Comparison of ENCODE assay signal across 37 cellular contexts in genomic region chr3:58596828-58597518, GRCh38. TPM values are rescaled to one million over a fixed set of nuclear protein-coding genes. Genes with fewer than 3 reads are reported as not detected.
"Had no signal": no experiment of that assay in that cellular context is flagged by ENCODE, and none has a peak within 500 bp of the region (broad histone marks: within the 10 kb centered on the region; RNA-seq: fewer than 3 reads in every experiment).

No MANE protein-coding gene starts in this region.

- DNase-seq: KG1, MM.1S, MV-4-11, NCI-H1048, NCI-H1092 treated with DMSO at 0.1 percent for 48 hours, NCI-H1105 treated with DMSO at 0.1 percent for 48 hours, NCI-H1417, NCI-H1436, NCI-H146, NCI-H1694, NCI-H187, NCI-H1930, NCI-H2029 treated with DMSO at 0.1 percent for 48 hours, NCI-H2081 treated with DMSO at 0.1 percent for 48 hours, NCI-H2107, NCI-H2171, NCI-H226, NCI-H446 treated with DMSO at 0.1 percent for 48 hours, NCI-H510A treated with DMSO at 0.1 percent for 48 hours, NCI-H524 treated with DMSO at 0.1 percent for 48 hours, NCI-H526 treated with DMSO at 0.1 percent for 48 hours, NCI-H774, PC-9, SHP77, SIG-M5, SJCRH30 had no signal

- H3K27ac ChIP-seq: PC-9, RWPE1, SJCRH30, SK-N-MC had no signal

- H3K4me2 ChIP-seq: PC-9 had no signal

- FAIRE-seq: RCC 7860 had no signal

- H3K36me3 ChIP-seq: SJCRH30 had no signal

- H3K27me3 ChIP-seq: SJCRH30 had no signal

- H3K4me3 ChIP-seq: PC-9, SJCRH30, SK-N-MC had no signal

- H3K9me3 ChIP-seq: SJCRH30 had no signal

- H3K4me1 ChIP-seq: SJCRH30 had no signal

- ATAC-seq: Panc1, Right ventricle myocardium inferior, SK-N-SH treated with all-trans-retinoic acid at 6 μM for 48 hours had no signal

- H2AFZ ChIP-seq: PC-9 had no signal

RNA-seq across cellular contexts. Expression of gene FAM107A, which starts 19.8 kb away (rescaled TPM):
- total RNA-seq: LHCN-M2, MCF 10A, OCI-LY7, PC-9, RPMI7951, SK-MEL-5 had no signal

RNA-seq across cellular contexts. Expression of gene ACOX2, which starts 60.0 kb away (rescaled TPM):
- total RNA-seq: OCI-LY7 had no signal
